19 cellular contexts compared by ENCODE assay signal in the genomic region with DNA sequence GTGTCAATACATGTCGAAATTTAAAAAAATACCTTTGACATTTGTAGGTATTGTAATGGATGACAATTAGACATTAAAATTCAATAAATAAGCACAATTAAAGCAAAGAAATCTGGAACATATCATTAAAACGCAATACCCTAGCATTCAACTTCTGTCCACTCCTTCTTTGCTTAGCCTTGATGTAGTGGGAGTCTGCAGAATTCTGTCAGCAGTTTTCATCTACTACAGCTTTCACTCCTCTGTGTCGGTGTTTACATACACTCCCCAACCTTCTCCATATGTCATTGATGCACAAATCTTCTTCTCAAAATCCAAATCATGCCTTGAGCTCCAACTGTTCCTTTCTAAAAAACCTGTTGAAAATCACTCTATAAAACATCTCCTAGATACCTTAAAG.
A peak's percentile ranks its signal among the peaks of the same experiment; 100 is the strongest.
DNase-seq lines count a peak whose midpoint lies in the region; ATAC-seq and TF ChIP-seq lines count a peak whose summit lies in the region.
"Had no signal": no experiment of that assay in that cellular context is flagged by ENCODE, and none has a peak within 500 bp of the region (broad histone marks: within the 10 kb centered on the region; RNA-seq: fewer than 3 reads in every experiment).

No MANE protein-coding gene starts in this region.

- H3K27ac Mint-ChIP-seq in CD8-positive, alpha-beta T cell, result no peak overlapping the region
- H3K27ac Mint-ChIP-seq: HFFc6 had no signal

- no peaks in the 10 kb centered on the region for H3F3A ChIP-seq in GM23248 (ENCODE audit: insufficient read depth)

- H3K4me2 ChIP-seq in GM23248 (ENCODE audit: unreplicated experiment), result no peak overlapping the region

- H3K4me1 ChIP-seq in heart right ventricle (peaks cover 0 to 3% (median 0%) of the 10 kb centered on the region in 9 donors), GM23248 (ENCODE audit: insufficient read depth) (no peaks in the 10 kb centered on the region)
- H3K4me1 ChIP-seq in CD8-positive, alpha-beta T cell (ENCODE audit: insufficient read depth, low read length), result no peaks in the 10 kb centered on the region
- H3K4me1 ChIP-seq: BE2C, Caco-2 had no signal

- intact Hi-C loops in heart right ventricle (cut with DNase I) (no loop called here), left cardiac atrium (cut with DNase I) (no loop called here)
- intact Hi-C loops in CD8-positive, alpha-beta T cell (cut with DNase I, micrococcal nuclease), result no loop called here

- H3K27me3 Mint-ChIP-seq in CD8-positive, alpha-beta T cell (ENCODE audit: low read depth), result no peaks in the 10 kb centered on the region
- H3K27me3 Mint-ChIP-seq: CD4-positive, CD25-positive, alpha-beta regulatory T cell had no signal

- H3K4me1 Mint-ChIP-seq in CD8-positive, alpha-beta T cell (ENCODE audit: low read depth), result no peaks in the 10 kb centered on the region
- H3K4me1 Mint-ChIP-seq: CD4-positive, CD25-positive, alpha-beta regulatory T cell had no signal

- peak overlapping the region in 4 of 10 donors; percentile 1 to 18 (median 10) for H3K4me3 ChIP-seq in heart right ventricle
- no peak overlapping the region for H3K4me3 ChIP-seq in GM23248
- no peak overlapping the region for H3K4me3 ChIP-seq in CD8-positive, alpha-beta T cell (ENCODE audit: low read depth, low read length)

- no peaks in the 10 kb centered on the region for H3K36me3 Mint-ChIP-seq in CD8-positive, alpha-beta T cell
- H3K36me3 Mint-ChIP-seq: CD4-positive, CD25-positive, alpha-beta regulatory T cell had no signal

- H3K4me3 Mint-ChIP-seq in CD8-positive, alpha-beta T cell, result no peak overlapping the region
- H3K4me3 Mint-ChIP-seq: CD4-positive, CD25-positive, alpha-beta regulatory T cell; HFFc6 had no signal

- H3K79me2 ChIP-seq in GM23248 (ENCODE audit: insufficient read depth), result no peaks in the 10 kb centered on the region

- H3K27me3 ChIP-seq in heart right ventricle, result no peaks in the 10 kb centered on the region
- H3K27me3 ChIP-seq in GM23248 (replicated peaks; ENCODE audit: insufficient read depth), result no peaks in the 10 kb centered on the region
- H3K27me3 ChIP-seq in CD8-positive, alpha-beta T cell (ENCODE audit: insufficient read depth, low read length), result no peaks in the 10 kb centered on the region
- H3K27me3 ChIP-seq: BE2C had no signal

- 0 out of 2 replicates have a peak overlapping the region, but pooled peaks have one; percentile 10 for H2AFZ ChIP-seq in GM23248

- H3K36me3 ChIP-seq in heart right ventricle (no peaks in the 10 kb centered on the region), GM23248 (ENCODE audit: low read depth) (no peaks in the 10 kb centered on the region)
- H3K36me3 ChIP-seq in CD8-positive, alpha-beta T cell (ENCODE audit: insufficient read depth, low read length), result no peaks in the 10 kb centered on the region
- H3K36me3 ChIP-seq: BE2C had no signal

- POLR2A ChIA-PET in CD8-positive, alpha-beta T cell (lab: Charles Lee), result no interaction called here

- H3K9me2 ChIP-seq in GM23248 (ENCODE audit: insufficient read depth), result no peaks in the 10 kb centered on the region

- no peak overlapping the region for H3K9ac ChIP-seq in GM23248

- CTCF ChIA-PET in CD8-positive, alpha-beta T cell (lab: Charles Lee), result no interaction called here

- peaks cover 15% of the 10 kb centered on the region for H3K9me3 Mint-ChIP-seq in CD8-positive, alpha-beta T cell
- H3K9me3 Mint-ChIP-seq: HFFc6 had no signal

- 33 to 44% methylated on average over 3 of the region's 3 CpGs for WGBS in heart right ventricle, 2 donors
- WGBS in GM23248 (ENCODE audit: low coverage in 1 of 2, low lambda C conversion rate in 2 of 2, missing lambda C conversion rate in 2 of 2), 2 experiments, result 59 to 66% methylated on average over 3 of the region's 3 CpGs

- peaks cover 0 to 25% (median 0%) of the 10 kb centered on the region in 11 donors for H3K9me3 ChIP-seq in heart right ventricle
- no peaks in the 10 kb centered on the region for H3K9me3 ChIP-seq in GM23248 (ENCODE audit: low read depth)
- H3K9me3 ChIP-seq in CD8-positive, alpha-beta T cell (ENCODE audit: low read length), result no peaks in the 10 kb centered on the region
- H3K9me3 ChIP-seq: BE2C, Caco-2 had no signal

- TF ChIP-seq CTCF in heart right ventricle (IDR thresholded peaks at IDR 0.05), result no peak
- no peak for TF ChIP-seq CTCF in CD8-positive, alpha-beta T cell (IDR thresholded peaks at IDR 0.05)

- in situ Hi-C loops in GM23248 (cut with MboI), result no loop called here

- ATAC-seq in heart right ventricle (peak in 1 of 8 donors; percentile 71), left cardiac atrium (no peak)
- no peak for ATAC-seq in CD8-positive, alpha-beta T cell
- ATAC-seq: HCT116 had no signal

- DNase-seq in heart right ventricle (no peak), left cardiac atrium (no peak), GM23248 (no peak), NCI-H82 treated with DMSO at 0.1 percent for 48 hours (lab: John Stamatoyannopoulos, UW; ENCODE audit: unreplicated experiment) (peak; percentile 1), NCI-H446 treated with DMSO at 0.1 percent for 48 hours (lab: John Stamatoyannopoulos, UW) (no peak)
- DNase-seq in CD8-positive, alpha-beta T cell, result no peak
- DNase-seq: ACHN; BE2C; C1 segment of cervical spinal cord; Caco-2; CD4-positive, CD25-positive, alpha-beta regulatory T cell; DMS153; DMS79; GDM1; GOT3; H7; HFFc6 had no signal

- no peaks in the 10 kb centered on the region for H4K20me1 ChIP-seq in GM23248 (ENCODE audit: insufficient read depth)

- H3K27ac ChIP-seq in heart right ventricle (peak overlapping the region in 7 of 10 donors; percentile 25 to 83 (median 67)), GM23248 (no peak overlapping the region)
- H3K27ac ChIP-seq in CD8-positive, alpha-beta T cell (ENCODE audit: low read depth, low read length), result no peak overlapping the region
- H3K27ac ChIP-seq: HL-60 had no signal

Comparison
In these comparisons a context has a peak if more than half of its experiments do, and no peak if none do; other contexts are left out.
1. H3K27ac ChIP-seq: peak in heart right ventricle (7 of 10); none in GM23248 (single experiment) and CD8-positive, alpha-beta T cell (single experiment).